8 cellular contexts compared by ENCODE assay signal in the genomic region with DNA sequence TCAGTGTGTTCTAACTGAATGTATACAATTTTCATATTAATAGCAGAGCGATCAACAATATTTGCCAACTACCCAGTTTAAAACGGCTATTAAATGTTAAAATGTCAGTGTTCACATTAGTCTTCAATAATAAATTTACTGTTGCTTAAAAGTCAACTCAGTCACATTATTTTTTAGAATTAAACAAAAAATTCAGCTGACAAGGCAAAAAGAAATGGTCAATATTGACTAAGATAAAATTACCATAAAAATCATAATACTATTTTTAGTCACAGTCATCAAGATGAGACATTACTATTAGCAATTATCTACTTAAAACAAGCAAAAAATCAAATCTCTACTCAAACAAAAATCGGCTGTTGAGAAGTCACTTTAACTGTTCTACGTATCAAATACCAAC. TPM values are rescaled to one million over a fixed set of nuclear protein-coding genes. Genes with fewer than 3 reads are reported as not detected.
DNase-seq lines count a peak whose midpoint lies in the region; ATAC-seq and TF ChIP-seq lines count a peak whose summit lies in the region.

No MANE protein-coding gene starts in this region.

- H3K4me3 ChIP-seq in HEK293 (ENCODE audit: low read depth, low read length): peak overlapping the region; percentile 76
- peak overlapping the region; percentile 100 for H3K4me3 ChIP-seq in iPS-11a (ENCODE audit: low read depth, low read length)
- H3K4me3 ChIP-seq in spleen: peak overlapping the region in 7 of 8 donors; percentile 81 to 91 (median 88)

- no peak for TF ChIP-seq POLR2A in spleen (IDR thresholded peaks at IDR 0.05)

- POLR2A ChIA-PET in HEK293 (lab: Yijun Ruan, JAX): interaction anchor here (1.0 to 2.4 kb wide), 4 partner anchors 12 to 58 kb away, joined by 3 to 87 read pairs (median 6); a partner anchor contains a TSS
- POLR2A ChIA-PET in activated CD4-positive, alpha-beta memory T cell treated with anti-CD3 and anti-CD28 coated beads, Interleukin-2, amount 10 ng/mL, durations not matched to agents 7 days and 5 days (lab: Charles Lee): interaction anchor here (0.7 to 5.0 kb wide), 17 partner anchors 7 to 728 kb away, joined by 3 to 182 read pairs (median 7); a partner anchor contains a TSS

- intact Hi-C loops in spleen (cut with DNase I; ENCODE audit: low total_unique reads): loop anchor here (10.0 kb wide), 1 partner anchor 62 kb away; a partner anchor contains a TSS

- no peak for TF ChIP-seq CTCF in HEK293 (tag by site-specific recombination; IDR thresholded peaks at IDR 0.05)
- no peak for TF ChIP-seq CTCF in spleen (IDR thresholded peaks at IDR 0.05 in 8 of 11, conservative IDR thresholded peaks at IDR 0.05 in 3 of 11)

- peak overlapping the region; percentile 83 for H3K4me3 Mint-ChIP-seq in activated CD4-positive, alpha-beta memory T cell treated with anti-CD3 and anti-CD28 coated beads, Interleukin-2, amount 10 ng/mL, durations not matched to agents 7 days and 5 days

- no peak for ATAC-seq in HG03342 (IDR thresholded peaks at IDR 0.05; ENCODE audit: unreplicated experiment)

- H3K27ac ChIP-seq in HEK293 (ENCODE audit: extremely low read depth, low read depth, low read length): peak overlapping the region; percentile 81; the same call in 1 of the 2 replicates
- peak overlapping the region in 1 of 8 donors; percentile 92 for H3K27ac ChIP-seq in spleen

- H3K9me3 Mint-ChIP-seq in activated CD4-positive, alpha-beta memory T cell treated with anti-CD3 and anti-CD28 coated beads, Interleukin-2, amount 10 ng/mL, durations not matched to agents 7 days and 5 days: no peaks in the 10 kb centered on the region

- peaks cover 41% of the 10 kb centered on the region for H3K36me3 Mint-ChIP-seq in activated CD4-positive, alpha-beta memory T cell treated with anti-CD3 and anti-CD28 coated beads, Interleukin-2, amount 10 ng/mL, durations not matched to agents 7 days and 5 days (ENCODE audit: low read depth)

- H3K9me3 ChIP-seq in HEK293 (ENCODE audit: control insufficient read depth, insufficient read depth, low read depth, low read length) (no peaks in the 10 kb centered on the region), spleen (no peaks in the 10 kb centered on the region)

- H3K36me3 ChIP-seq in HEK293 (ENCODE audit: control insufficient read depth in 2 of 2, insufficient read depth in 1 of 2, low read length in 2 of 2) (peaks cover 0 to 6% of the 10 kb centered on the region in 2 experiments; a peak in 2 of 3 replicates), spleen (peaks cover 0 to 13% (median 7%) of the 10 kb centered on the region in 6 donors)

- peaks cover 49% of the 10 kb centered on the region for H3K4me1 Mint-ChIP-seq in activated CD4-positive, alpha-beta memory T cell treated with anti-CD3 and anti-CD28 coated beads, Interleukin-2, amount 10 ng/mL, durations not matched to agents 7 days and 5 days

- no peaks in the 10 kb centered on the region for H3K27me3 Mint-ChIP-seq in activated CD4-positive, alpha-beta memory T cell treated with anti-CD3 and anti-CD28 coated beads, Interleukin-2, amount 10 ng/mL, durations not matched to agents 7 days and 5 days

- H3K4me1 ChIP-seq in HEK293 (ENCODE audit: control insufficient read depth, insufficient read depth, low read length) (no peaks in the 10 kb centered on the region; the same call in 1 of the 2 replicates), spleen (peaks cover 30 to 75% (median 61%) of the 10 kb centered on the region in 6 donors)

- H3K27ac Mint-ChIP-seq in activated CD4-positive, alpha-beta memory T cell treated with anti-CD3 and anti-CD28 coated beads, Interleukin-2, amount 10 ng/mL, durations not matched to agents 7 days and 5 days: peak overlapping the region; percentile 91

- H3K27me3 ChIP-seq in spleen (replicated peaks in 1 of 7): no peaks in the 10 kb centered on the region

- no peak for DNase-seq in activated CD4-positive, alpha-beta memory T cell treated with anti-CD3 and anti-CD28 coated beads, Interleukin-2, amount 10 ng/mL, durations not matched to agents 7 days and 5 days
- DNase-seq in spleen (no peak), COR-L47 (lab: John Stamatoyannopoulos, UW) (no peak), NCI-H345 treated with DMSO at 0.1 percent for 48 hours (lab: John Stamatoyannopoulos, UW; ENCODE audit: unreplicated experiment) (no peak), HCEC 1CT (no peak)

- WGBS in spleen, 5 donors: 43 to 55% (median 49%) methylated on average over 4 of the region's 4 CpGs

- CTCF ChIA-PET in HEK293 (lab: Yijun Ruan, JAX): interaction anchor here (1.7 kb wide), 1 partner anchor 156 kb away, joined by 4 read pairs; no protein-coding TSS in a partner anchor
- CTCF ChIA-PET in activated CD4-positive, alpha-beta memory T cell treated with anti-CD3 and anti-CD28 coated beads, Interleukin-2, amount 10 ng/mL, durations not matched to agents 7 days and 5 days (lab: Charles Lee): interaction anchor here (0.9 to 3.1 kb wide), 2 partner anchors 58 to 132 kb away, joined by 3 to 25 read pairs; a partner anchor contains a TSS

TF ChIP-seq in HEK293, 187 proteins besides CTCF, POLR2A, EP300 and RAD21:
- no peak for TF ChIP-seq OVOL3 (tag by site-specific recombination; IDR thresholded peaks at IDR 0.05)
- no peak for TF ChIP-seq ZNF510 (tag by site-specific recombination; IDR thresholded peaks at IDR 0.05; ENCODE audit: insufficient replicate concordance)
- no peak for TF ChIP-seq GFI1B (tag by site-specific recombination; IDR thresholded peaks at IDR 0.05)

RNA-seq across cellular contexts. Expression of a gene that starts 1.5 kb away (rescaled TPM):
- total RNA-seq in activated CD4-positive, alpha-beta memory T cell treated with anti-CD3 and anti-CD28 coated beads, Interleukin-2, amount 10 ng/mL, durations not matched to agents 7 days and 5 days: 10 to 100 TPM; 24.1 to 24.9 TPM
- total RNA-seq in spleen: 10 to 100 TPM; 18.9 to 27.7 (median 23.2) TPM
- 1 to 10 TPM; 7.4 to 9.1 (median 8.2) TPM for polyA plus RNA-seq in spleen

RNA-seq across cellular contexts. Expression of a gene that starts 58.0 kb away (rescaled TPM):
- total RNA-seq in activated CD4-positive, alpha-beta memory T cell treated with anti-CD3 and anti-CD28 coated beads, Interleukin-2, amount 10 ng/mL, durations not matched to agents 7 days and 5 days: 10 to 100 TPM; 14.6 to 16.6 TPM
- total RNA-seq in spleen: 1 to 10 TPM; 1.0 to 2.7 (median 1.3) TPM
- polyA plus RNA-seq in spleen: 1 to 10 TPM in 2 of 3 donors, under 1 TPM in 1; 0.80 to 1.4 (median 1.0) TPM

Comparison
In these comparisons a context has a peak if more than half of its experiments do, and no peak if none do; other contexts are left out.
1. RNA of a gene that starts 58.0 kb away (total RNA-seq): 14.6 to 16.6 TPM in activated CD4-positive, alpha-beta memory T cell treated with anti-CD3 and anti-CD28 coated beads, Interleukin-2, amount 10 ng/mL, durations not matched to agents 7 days and 5 days; 1.0 to 2.7 TPM in spleen; every median in the first group is over 4 times any median in the second.
2. Peak in every context shown above with its lines, with median percentiles within 50 percentile points of each other: H3K4me3 ChIP-seq.